ENCODE assay signal across 8 cellular contexts in the genomic region with DNA sequence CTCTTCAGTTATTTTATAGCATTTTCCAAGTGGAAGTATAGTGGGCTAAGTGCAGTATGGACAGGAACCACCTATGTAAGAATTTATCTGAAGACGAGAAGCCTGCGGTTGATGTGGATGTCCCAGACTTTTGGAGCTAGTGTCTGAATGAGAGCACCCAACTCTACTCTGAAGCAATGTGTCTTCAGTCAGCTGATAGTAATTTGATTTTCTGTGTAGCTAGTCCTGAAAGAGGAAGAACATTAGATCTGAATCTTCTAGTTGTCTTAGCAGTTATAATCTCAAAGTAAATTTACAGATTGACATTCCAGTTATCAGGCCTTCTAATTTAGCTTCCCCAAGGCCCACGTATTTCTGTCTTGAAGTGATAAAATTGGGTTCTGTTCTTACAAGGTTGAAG. TPM values are rescaled to one million over a fixed set of nuclear protein-coding genes. Genes with fewer than 3 reads are reported as not detected.
DNase-seq lines count a peak whose midpoint lies in the region; ATAC-seq and TF ChIP-seq lines count a peak whose summit lies in the region.

No MANE protein-coding gene starts in this region.

- TF ChIP-seq POLR2A in uterus (IDR thresholded peaks at IDR 0.05): no peak

- no peak for ATAC-seq in Right ventricle myocardium superior (ENCODE audit: poor library complexity)

- peaks cover 53% of the 10 kb centered on the region for H3K4me1 ChIP-seq in left ventricle myocardium inferior
- H3K4me1 ChIP-seq in ascending aorta: peaks cover 4 to 24% of the 10 kb centered on the region in 2 donors
- peaks cover 0 to 4% of the 10 kb centered on the region in 2 donors for H3K4me1 ChIP-seq in uterus

- H3K27me3 ChIP-seq in left ventricle myocardium inferior (ENCODE audit: low read depth) (no peaks in the 10 kb centered on the region), ascending aorta (no peaks in the 10 kb centered on the region), uterus (no peaks in the 10 kb centered on the region)

- intact Hi-C loops in left ventricle myocardium inferior (cut with micrococcal nuclease): no loop called here
- intact Hi-C loops in Right ventricle myocardium superior (cut with DNase I): no loop called here
- intact Hi-C loops in ascending aorta (cut with DNase I): loop anchor here (5.0 kb wide), 5 partner anchors 102 to 718 kb away; partner anchors contain the start of genes ANO10, KIAA1143, KIF15 and TMEM42
- intact Hi-C loops in uterus (cut with DNase I; ENCODE audit: low total_unique reads): no loop called here

- H3K9me3 ChIP-seq in left ventricle myocardium inferior (replicated peaks) (no peaks in the 10 kb centered on the region), ascending aorta (no peaks in the 10 kb centered on the region), uterus (no peaks in the 10 kb centered on the region)

- H3K4me3 ChIP-seq in left ventricle myocardium inferior: peak overlapping the region; percentile 85
- H3K4me3 ChIP-seq in ascending aorta: peak overlapping the region; percentile 64 to 84
- H3K4me3 ChIP-seq in uterus: no peak overlapping the region

- DNase-seq in left ventricle myocardium inferior (no peak), Right ventricle myocardium superior (no peak), ascending aorta (ENCODE audit: low spot score in 2 of 2) (no peak), medulla oblongata (ENCODE audit: extremely low spot score) (peak; percentile 20), uterus (no peak), D341Med (ENCODE audit: low spot score) (no peak), NCI-H446 treated with DMSO at 0.1 percent for 48 hours (lab: John Stamatoyannopoulos, UW) (no peak)
- DNase-seq in activated CD8-positive, alpha-beta memory T cell treated with anti-CD3 and anti-CD28 coated beads for 24 hours: no peak

- peak overlapping the region; percentile 98 for H3K27ac ChIP-seq in left ventricle myocardium inferior (replicated peaks)
- peak overlapping the region; percentile 94 for H3K27ac ChIP-seq in ascending aorta
- peak overlapping the region; percentile 94 to 95 for H3K27ac ChIP-seq in uterus

- no peaks in the 10 kb centered on the region for H3K36me3 ChIP-seq in left ventricle myocardium inferior
- H3K36me3 ChIP-seq in ascending aorta: no peaks in the 10 kb centered on the region
- H3K36me3 ChIP-seq in uterus: no peaks in the 10 kb centered on the region

- TF ChIP-seq CTCF in left ventricle myocardium inferior (IDR thresholded peaks at IDR 0.05; ENCODE audit: borderline replicate concordance): no peak
- no peak for TF ChIP-seq CTCF in ascending aorta (IDR thresholded peaks at IDR 0.05)
- no peak for TF ChIP-seq CTCF in uterus (IDR thresholded peaks at IDR 0.05)

RNA-seq across cellular contexts. Expression of gene TCAIM, which starts 1.4 kb away (rescaled TPM):
- total RNA-seq in left ventricle myocardium inferior (35.9 TPM), Right ventricle myocardium superior (30.2 TPM), ascending aorta (17.0 TPM), uterus (10 to 100 TPM in 3 of 4 donors, 1 to 10 TPM in 1; 3.8 to 38.7 (median 19.6) TPM)

Comparison
In these comparisons a context has a peak if more than half of its experiments do, and no peak if none do; other contexts are left out.
1. H3K4me3 ChIP-seq: peak in left ventricle myocardium inferior (single experiment) and ascending aorta (2 of 2); none in uterus (0 of 2).
2. Peak in every context shown above with its lines, with median percentiles within 50 percentile points of each other: H3K27ac ChIP-seq.